ENCODE assay signal across 13 cellular contexts in the genomic region with DNA sequence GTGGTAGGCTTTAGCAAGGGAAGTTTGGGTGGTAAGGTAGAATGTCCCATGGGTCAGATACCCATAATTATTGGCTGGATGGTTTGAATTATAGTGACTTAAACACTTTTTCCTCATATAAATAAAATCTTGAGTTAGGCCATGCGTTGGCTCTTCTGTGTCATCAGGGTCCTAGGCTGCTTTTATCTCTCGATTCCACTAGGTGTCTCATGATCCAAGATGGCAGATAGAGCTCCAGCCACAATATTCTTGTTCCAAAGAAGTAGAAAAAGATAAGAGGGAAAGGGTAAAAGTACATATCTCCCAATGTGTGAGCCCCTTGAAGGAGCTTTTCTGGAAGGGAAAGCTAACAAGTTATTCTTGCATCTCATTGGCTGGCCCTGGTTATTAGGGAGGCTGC.
"Had no signal": no experiment of that assay in that cellular context is flagged by ENCODE, and none has a peak within 500 bp of the region (broad histone marks: within the 10 kb centered on the region; RNA-seq: fewer than 3 reads in every experiment).

No MANE protein-coding gene starts in this region.

- H3K4me2 ChIP-seq: hepatocyte had no signal

- H3K27me3 Mint-ChIP-seq: naive thymus-derived CD8-positive, alpha-beta T cell had no signal

- H3K4me3 Mint-ChIP-seq: naive thymus-derived CD8-positive, alpha-beta T cell had no signal

- H3K79me2 ChIP-seq: hepatocyte had no signal

- H3K9me3 ChIP-seq: thoracic aorta had no signal

- DNase-seq: activated naive CD4-positive, alpha-beta T cell treated with anti-CD3 and anti-CD28 coated beads, Interleukin-2, amount 50 U/mL, for 16 hours; dorsolateral prefrontal cortex; left lung; mucosa of descending colon; stimulated activated CD4-positive, alpha-beta T cell treated with anti-CD3 and anti-CD28 coated beads, Interleukin-12 subunit alpha, Interleukin-12 subunit beta, amount 100 ng/mL, for 4 hours; stimulated activated CD4-positive, alpha-beta T cell treated with anti-CD3 and anti-CD28 coated beads, Interleukin-2, amount 100 ng/mL, for 24 hours had no signal

- ATAC-seq: esophagus mucosa; left lung; mucosa of descending colon; naive thymus-derived CD8-positive, alpha-beta T cell had no signal

- H3K27me3 ChIP-seq: cardiac muscle cell, dorsolateral prefrontal cortex, hepatocyte, left lung had no signal

- H3K36me3 ChIP-seq: cardiac muscle cell, left lung, thoracic aorta had no signal

- H3K4me3 ChIP-seq: cardiac muscle cell, dorsolateral prefrontal cortex, hepatocyte, left lung, mucosa of descending colon, thoracic aorta had no signal

- H3K27ac ChIP-seq: cardiac muscle cell, dorsolateral prefrontal cortex, left lung, VCaP had no signal

- H2AFZ ChIP-seq: hepatocyte had no signal

- H3K27ac Mint-ChIP-seq: activated T-helper 2 cell treated with anti-CD3 and anti-CD28 coated beads, Interferon-gamma antibody, Interleukin-2, Interleukin-4, amounts not matched to agents 10 μg/mL and 5 μg/mL and 100 μg/mL, durations not matched to agents 14 hours and 24 hours and 36 hours had no signal
